Comparison of ENCODE assay signal across 8 cellular contexts in genomic region chr22:21937821-21938070, GRCh38. TPM values are rescaled to one million over a fixed set of nuclear protein-coding genes. Genes with fewer than 3 reads are reported as not detected.
DNase-seq lines count a peak whose midpoint lies in the region; ATAC-seq and TF ChIP-seq lines count a peak whose summit lies in the region.

No MANE protein-coding gene starts in this region.

- no peaks in the 10 kb centered on the region for H3K9me3 Mint-ChIP-seq in activated T-helper 17 cell treated with anti-CD3 and anti-CD28 coated beads, Interleukin-2, amount 50 U/mL, for 72 hours

- peak overlapping the region; percentile 86 for H3K4me2 ChIP-seq in smooth muscle cell

- H3K27me3 Mint-ChIP-seq in activated T-helper 17 cell treated with anti-CD3 and anti-CD28 coated beads, Interleukin-2, amount 50 U/mL, for 72 hours: no peaks in the 10 kb centered on the region

- H3K4me1 ChIP-seq in right cardiac atrium (ENCODE audit: control insufficient read depth, insufficient read depth, low read length) (peaks cover 23% of the 10 kb centered on the region), smooth muscle cell (ENCODE audit: low read depth) (peaks cover 6% of the 10 kb centered on the region)

- peaks cover 12% of the 10 kb centered on the region for H3F3A ChIP-seq in smooth muscle cell (ENCODE audit: low read depth)

- peak overlapping the region; percentile 87 for H3K27ac Mint-ChIP-seq in activated T-helper 17 cell treated with anti-CD3 and anti-CD28 coated beads, Interleukin-2, amount 50 U/mL, for 72 hours

- H3K9ac ChIP-seq in smooth muscle cell (ENCODE audit: low read depth): peak overlapping the region; percentile 36

- no peaks in the 10 kb centered on the region for H3K27me3 ChIP-seq in right cardiac atrium (ENCODE audit: control insufficient read depth, insufficient read depth)
- no peaks in the 10 kb centered on the region for H3K27me3 ChIP-seq in smooth muscle cell (ENCODE audit: low read depth)

- no peaks in the 10 kb centered on the region for H3K79me2 ChIP-seq in smooth muscle cell (ENCODE audit: low read depth)

- H3K27ac ChIP-seq in right cardiac atrium (ENCODE audit: low read length): peak overlapping the region; percentile 98
- H3K27ac ChIP-seq in smooth muscle cell (ENCODE audit: low read depth): peak overlapping the region; percentile 90

- H4K20me1 ChIP-seq in smooth muscle cell (ENCODE audit: low read depth): no peaks in the 10 kb centered on the region

- H3K9me3 ChIP-seq in right cardiac atrium (ENCODE audit: control insufficient read depth, low read length) (no peaks in the 10 kb centered on the region), smooth muscle cell (replicated peaks; ENCODE audit: low read depth) (no peaks in the 10 kb centered on the region)

- WGBS in right cardiac atrium: 7% methylated on average over 8 of the region's 8 CpGs
- WGBS in smooth muscle cell (ENCODE audit: low lambda C conversion rate): 15% methylated on average over 8 of the region's 8 CpGs

- peak overlapping the region; percentile 93 for H2AFZ ChIP-seq in smooth muscle cell (ENCODE audit: low read depth)

- TF ChIP-seq CTCF in smooth muscle cell (IDR thresholded peaks at IDR 0.05; ENCODE audit: borderline replicate concordance, insufficient read depth, poor library complexity, severe bottlenecking): no peak

- intact Hi-C loops in right cardiac atrium (cut with DNase I): loop anchor here in 3 of 4 donors (1.0 to 10.0 kb wide), 3 partner anchors 163 to 225 kb away; no protein-coding TSS in a partner anchor

- H3K4me1 Mint-ChIP-seq in activated T-helper 17 cell treated with anti-CD3 and anti-CD28 coated beads, Interleukin-2, amount 50 U/mL, for 72 hours: peaks cover 17% of the 10 kb centered on the region

- H3K4me3 Mint-ChIP-seq in activated T-helper 17 cell treated with anti-CD3 and anti-CD28 coated beads, Interleukin-2, amount 50 U/mL, for 72 hours: peak overlapping the region; percentile 84

- no peak overlapping the region for H3K4me3 ChIP-seq in right cardiac atrium (ENCODE audit: low read length)
- peak overlapping the region; percentile 64 for H3K4me3 ChIP-seq in smooth muscle cell

- no peaks in the 10 kb centered on the region for H3K36me3 ChIP-seq in smooth muscle cell (ENCODE audit: low read depth)

- H3K36me3 Mint-ChIP-seq in activated T-helper 17 cell treated with anti-CD3 and anti-CD28 coated beads, Interleukin-2, amount 50 U/mL, for 72 hours (ENCODE audit: low read depth): peaks cover 6% of the 10 kb centered on the region

- DNase-seq in right cardiac atrium (peak; percentile 89 to 91 (median 90)), smooth muscle cell (lab: John Stamatoyannopoulos, UW; ENCODE audit: unreplicated experiment) (peak; percentile 79), glomerular visceral epithelial cell (ENCODE audit: extremely low spot score) (no peak), mucosa of gallbladder (ENCODE audit: low spot score) (no peak), HT-29 (ENCODE audit: low spot score) (no peak)

- ATAC-seq in GM21825 (IDR thresholded peaks at IDR 0.05; ENCODE audit: unreplicated experiment): peak; percentile 8
- ATAC-seq in activated T-helper 17 cell treated with anti-CD3 and anti-CD28 coated beads, Interleukin-2, amount 50 U/mL, for 72 hours (replicated peaks): no peak
- ATAC-seq in right cardiac atrium: peak; percentile 57 to 65
- no peak for ATAC-seq in HG03520 (IDR thresholded peaks at IDR 0.05; ENCODE audit: unreplicated experiment)

RNA-seq across cellular contexts. Expression of gene PPM1F, which starts 14.9 kb away (rescaled TPM):
- 10 to 100 TPM; 17.3 to 20.3 TPM for total RNA-seq in activated T-helper 17 cell treated with anti-CD3 and anti-CD28 coated beads, Interleukin-2, amount 50 U/mL, for 72 hours
- total RNA-seq in right cardiac atrium (10 to 100 TPM; 19.7 to 25.5 (median 22.0) TPM), smooth muscle cell (11.8 and 14.8 TPM in 2 replicates), mucosa of gallbladder (23.2 TPM)
- polyA plus RNA-seq in right cardiac atrium (17.5 TPM), smooth muscle cell (12.5 and 15.2 TPM in 2 replicates)
- total RNA-seq in HT-29 (2014; rRNA removed; shearing (Covaris generic)): 17.0 and 17.8 TPM in 2 replicates

RNA-seq across cellular contexts. Expression of gene TOP3B, which starts 44.8 kb away (rescaled TPM):
- 10 to 100 TPM; 34.6 to 42.3 TPM for total RNA-seq in activated T-helper 17 cell treated with anti-CD3 and anti-CD28 coated beads, Interleukin-2, amount 50 U/mL, for 72 hours
- total RNA-seq in right cardiac atrium (10 to 100 TPM; 12.7 to 17.8 (median 13.8) TPM), smooth muscle cell (15.2 and 17.3 TPM in 2 replicates), mucosa of gallbladder (33.1 TPM)
- polyA plus RNA-seq in right cardiac atrium (11.1 TPM), smooth muscle cell (17.6 and 26.7 TPM in 2 replicates)
- 37.0 and 39.2 TPM in 2 replicates for total RNA-seq in HT-29 (2014; rRNA removed; shearing (Covaris generic))

Comparison
In these comparisons a context has a peak if more than half of its experiments do, and no peak if none do; other contexts are left out.
1. ATAC-seq: peak in GM21825 (single experiment) and right cardiac atrium (2 of 2); none in activated T-helper 17 cell treated with anti-CD3 and anti-CD28 coated beads, Interleukin-2, amount 50 U/mL, for 72 hours (single experiment) and HG03520 (single experiment).
2. DNase-seq: peak in right cardiac atrium (3 of 3) and smooth muscle cell (single experiment); none in glomerular visceral epithelial cell (single experiment), mucosa of gallbladder (single experiment) and HT-29 (single experiment).